16 cellular contexts compared by ENCODE assay signal in genomic region chr3:8981700-8982099, GRCh38.
"Had no signal": no experiment of that assay in that cellular context is flagged by ENCODE, and none has a peak within 500 bp of the region (broad histone marks: within the 10 kb centered on the region; RNA-seq: fewer than 3 reads in every experiment).

No MANE protein-coding gene starts in this region.

- H3K27ac ChIP-seq: cardiac muscle cell, foreskin keratinocyte, tibial nerve, uterus had no signal

- H3K27me3 ChIP-seq: cardiac muscle cell, uterus had no signal

- H3K4me3 Mint-ChIP-seq: activated naive CD8-positive, alpha-beta T cell treated with anti-CD3 and anti-CD28 coated beads for 36 hours; natural killer cell treated with Interleukin-12 subunit alpha and Interleukin-12 subunit beta and Interleukin-15 and Interleukin-18, amount 100 ng/mL, for 72 hours; stimulated activated naive CD8-positive, alpha-beta T cell treated with anti-CD3 and anti-CD28 coated beads, Interleukin-15, Interleukin-2, amounts not matched to agents 100 ng/mL and 50 ng/mL, for 24 hours; T-helper 1 cell treated with Interleukin-12 subunit alpha and Interleukin-12 subunit beta and Interleukin-4 antibody, amounts not matched to agents 30 μg/mL and 1 μg/mL, for 36 hours; WTC11 had no signal

- H3K9me3 ChIP-seq: uterus had no signal

- H3K36me3 ChIP-seq: cardiac muscle cell, uterus had no signal

- ATAC-seq: foreskin keratinocyte; left ventricle myocardium superior; natural killer cell treated with Interleukin-12 subunit alpha and Interleukin-12 subunit beta and Interleukin-15 and Interleukin-18, amount 100 ng/mL, for 72 hours; WTC11 had no signal

- H3K4me1 ChIP-seq: foreskin keratinocyte, uterus had no signal

- DNase-seq: activated naive CD4-positive, alpha-beta T cell treated with Interleukin-2 at 50 U/mL for 16 hours; activated naive CD8-positive, alpha-beta T cell treated with anti-CD3 and anti-CD28 coated beads for 36 hours; activated T-cell treated with anti-CD3 and anti-CD28 coated beads, Interleukin-2, amount 50 U/mL, for 48 hours; effector CD4-positive, alpha-beta T cell; foreskin keratinocyte; left ventricle myocardium superior; occipital lobe; stimulated activated CD4-positive, alpha-beta T cell treated with anti-CD3 and anti-CD28 coated beads, Interleukin-4, amount 100 ng/mL, for 24 hours; T1000; uterus had no signal

- H3K4me1 Mint-ChIP-seq: WTC11 had no signal

- H3K4me3 ChIP-seq: cardiac muscle cell, tibial nerve, uterus had no signal

- H3K36me3 Mint-ChIP-seq: activated naive CD8-positive, alpha-beta T cell treated with anti-CD3 and anti-CD28 coated beads for 36 hours; natural killer cell treated with Interleukin-12 subunit alpha and Interleukin-12 subunit beta and Interleukin-15 and Interleukin-18, amount 100 ng/mL, for 72 hours had no signal

- H3K27ac Mint-ChIP-seq: activated naive CD8-positive, alpha-beta T cell treated with anti-CD3 and anti-CD28 coated beads for 36 hours; natural killer cell treated with Interleukin-12 subunit alpha and Interleukin-12 subunit beta and Interleukin-15 and Interleukin-18, amount 100 ng/mL, for 72 hours; stimulated activated naive CD8-positive, alpha-beta T cell treated with anti-CD3 and anti-CD28 coated beads, Interleukin-15, Interleukin-2, amounts not matched to agents 100 ng/mL and 50 ng/mL, for 24 hours; T-helper 1 cell treated with Interleukin-12 subunit alpha and Interleukin-12 subunit beta and Interleukin-4 antibody, amounts not matched to agents 30 μg/mL and 1 μg/mL, for 36 hours had no signal

- H3K9me3 Mint-ChIP-seq: natural killer cell treated with Interleukin-12 subunit alpha and Interleukin-12 subunit beta and Interleukin-15 and Interleukin-18, amount 100 ng/mL, for 72 hours; stimulated activated naive CD8-positive, alpha-beta T cell treated with anti-CD3 and anti-CD28 coated beads, Interleukin-15, Interleukin-2, amounts not matched to agents 100 ng/mL and 50 ng/mL, for 24 hours; T-helper 1 cell treated with Interleukin-12 subunit alpha and Interleukin-12 subunit beta and Interleukin-4 antibody, amounts not matched to agents 30 μg/mL and 1 μg/mL, for 36 hours had no signal
